Comparison of ENCODE assay signal across 20 cellular contexts in genomic region chr4:62495039-62495438, GRCh38.
"Had no signal": no experiment of that assay in that cellular context is flagged by ENCODE, and none has a peak within 500 bp of the region (broad histone marks: within the 10 kb centered on the region; RNA-seq: fewer than 3 reads in every experiment).

No MANE protein-coding gene starts in this region.

- H3K4me3 Mint-ChIP-seq: activated CD4-positive, alpha-beta T cell treated with anti-CD3 and anti-CD28 coated beads, Interleukin-2, amount 10 ng/mL, durations not matched to agents 24 days and 14 days; activated naive CD8-positive, alpha-beta T cell; activated T-cell treated with anti-CD3 and anti-CD28 coated beads, Interleukin-2, amount 50 U/mL, for 72 hours; natural killer cell had no signal

- ATAC-seq: activated T-cell treated with anti-CD3 and anti-CD28 coated beads, Interleukin-2, amount 50 U/mL, for 72 hours; lower lobe of right lung; right lobe of liver had no signal

- H3K27ac ChIP-seq: esophagus squamous epithelium, lower lobe of right lung, parathyroid adenoma, right lobe of liver, stomach had no signal

- DNase-seq: activated CD4-positive, alpha-beta T cell treated with anti-CD3 and anti-CD28 coated beads, Interleukin-2, amount 10 ng/mL, durations not matched to agents 24 days and 14 days; activated CD8-positive, alpha-beta memory T cell treated with anti-CD3 and anti-CD28 coated beads, Interleukin-2, amount 50 U/mL, for 48 hours; activated gamma-delta T cell; activated T-cell treated with anti-CD3 and anti-CD28 coated beads, Interleukin-2, amount 50 U/mL, for 72 hours; amygdala; dermis blood vessel endothelial cell; effector memory CD4-positive, alpha-beta T cell; esophagus squamous epithelium; hypothalamus; islet precursor cell; lower lobe of right lung; natural killer cell; right lobe of liver; small intestine; stimulated activated CD4-positive, alpha-beta T cell treated with anti-CD3 and anti-CD28 coated beads, Interleukin-15, amount 100 ng/mL, for 24 hours; stimulated activated CD4-positive, alpha-beta T cell treated with anti-CD3 and anti-CD28 coated beads, Interleukin-2, amount 100 ng/mL, for 48 hours; stomach; trophoblast cell had no signal

- H3K9me3 ChIP-seq: lower lobe of right lung, right lobe of liver had no signal

- H3K36me3 Mint-ChIP-seq: activated naive CD8-positive, alpha-beta T cell; natural killer cell had no signal

- H3K27me3 Mint-ChIP-seq: activated CD4-positive, alpha-beta T cell treated with anti-CD3 and anti-CD28 coated beads, Interleukin-2, amount 10 ng/mL, durations not matched to agents 24 days and 14 days; activated naive CD8-positive, alpha-beta T cell had no signal

- H3K36me3 ChIP-seq: esophagus squamous epithelium, lower lobe of right lung, right lobe of liver, stomach had no signal

- H3K4me1 ChIP-seq: esophagus squamous epithelium, lower lobe of right lung, parathyroid adenoma, right lobe of liver, stomach had no signal

- H3K4me3 ChIP-seq: esophagus squamous epithelium, lower lobe of right lung, right lobe of liver, stomach had no signal

- H3K4me1 Mint-ChIP-seq: activated CD4-positive, alpha-beta T cell treated with anti-CD3 and anti-CD28 coated beads, Interleukin-2, amount 10 ng/mL, durations not matched to agents 24 days and 14 days; natural killer cell had no signal

- H3K27ac Mint-ChIP-seq: activated CD4-positive, alpha-beta T cell treated with anti-CD3 and anti-CD28 coated beads, Interleukin-2, amount 10 ng/mL, durations not matched to agents 24 days and 14 days; activated naive CD8-positive, alpha-beta T cell; activated T-cell treated with anti-CD3 and anti-CD28 coated beads, Interleukin-2, amount 50 U/mL, for 72 hours; natural killer cell had no signal

- H3K27me3 ChIP-seq: esophagus squamous epithelium, right lobe of liver, stomach had no signal
